2 cellular contexts compared by ENCODE assay signal in genomic region chr1:865633-866032, GRCh38. TPM values are rescaled to one million over a fixed set of nuclear protein-coding genes. Genes with fewer than 3 reads are reported as not detected.
"Had no signal": no experiment of that assay in that cellular context is flagged by ENCODE, and none has a peak within 500 bp of the region (broad histone marks: within the 10 kb centered on the region; RNA-seq: fewer than 3 reads in every experiment).

No MANE protein-coding gene starts in this region.

RNA-seq across cellular contexts. Expression of gene SAMD11, which starts 58.1 kb away (rescaled TPM):
- total RNA-seq: activated CD4-positive, alpha-beta T cell treated with anti-CD3 and anti-CD28 coated beads for 36 hours; lung microvascular endothelial cell had no signal
